28 cellular contexts compared by ENCODE assay signal in genomic region chr12:102314821-102315220, GRCh38.
"Had no signal": no experiment of that assay in that cellular context is flagged by ENCODE, and none has a peak within 500 bp of the region (broad histone marks: within the 10 kb centered on the region; RNA-seq: fewer than 3 reads in every experiment).

No MANE protein-coding gene starts in this region.

- H3K27ac ChIP-seq: KMS-11, SK-N-MC, VCaP had no signal

- H3K36me3 ChIP-seq: MG63 had no signal

- DNase-seq: activated CD4-positive, alpha-beta memory T cell treated with anti-CD3 and anti-CD28 coated beads for 36 hours; activated CD4-positive, alpha-beta T cell treated with anti-CD3 and anti-CD28 coated beads, Interleukin-2, amount 10 ng/mL, durations not matched to agents 7 days and 5 days; activated CD4-positive, CD25-positive, alpha-beta regulatory T cell; activated CD8-positive, alpha-beta memory T cell treated with anti-CD3 and anti-CD28 coated beads for 24 hours; activated gamma-delta T cell treated with Interleukin-2 at 50 U/mL for 16 hours; activated naive CD4-positive, alpha-beta T cell treated with anti-CD3 and anti-CD28 coated beads, Interleukin-2, amount 10 ng/mL, durations not matched to agents 7 days and 5 days; activated naive CD8-positive, alpha-beta T cell treated with anti-CD3 and anti-CD28 coated beads for 36 hours; activated T-cell treated with anti-CD3 and anti-CD28 coated beads, Interleukin-2, amount 50 U/mL, for 4 hours; anterior cingulate cortex; central memory CD4-positive, alpha-beta T cell; MG63; MV-4-11; NCI-H1092 treated with DMSO at 0.1 percent for 48 hours; NCI-H1417 treated with DMSO at 0.1 percent for 48 hours; NCI-H1694; NCI-H2029; NCI-H510A treated with DMSO at 0.1 percent for 48 hours; NCI-H69; NK-92 treated with Interleukin-12 subunit alpha and Interleukin-12 subunit beta, amount 100 ng/mL, for 24 hours; OCI-M1; RPMI8226; T-cell had no signal

- H3K9ac ChIP-seq: KMS-11 had no signal

- H3K4me2 ChIP-seq: KMS-11 had no signal

- H3K9me3 ChIP-seq: MG63 had no signal

- H3K4me3 ChIP-seq: MG63, SK-N-MC had no signal

- ATAC-seq: activated T-cell treated with anti-CD3 and anti-CD28 coated beads, Interleukin-2, amount 50 U/mL, for 4 hours; activated T-helper 17 cell treated with anti-CD3 and anti-CD28 coated beads, Interleukin-2, amount 50 U/mL, for 72 hours; Panc1; Right ventricle myocardium inferior; T-cell had no signal
